Comparison of ENCODE assay signal across 11 cellular contexts in the genomic region with DNA sequence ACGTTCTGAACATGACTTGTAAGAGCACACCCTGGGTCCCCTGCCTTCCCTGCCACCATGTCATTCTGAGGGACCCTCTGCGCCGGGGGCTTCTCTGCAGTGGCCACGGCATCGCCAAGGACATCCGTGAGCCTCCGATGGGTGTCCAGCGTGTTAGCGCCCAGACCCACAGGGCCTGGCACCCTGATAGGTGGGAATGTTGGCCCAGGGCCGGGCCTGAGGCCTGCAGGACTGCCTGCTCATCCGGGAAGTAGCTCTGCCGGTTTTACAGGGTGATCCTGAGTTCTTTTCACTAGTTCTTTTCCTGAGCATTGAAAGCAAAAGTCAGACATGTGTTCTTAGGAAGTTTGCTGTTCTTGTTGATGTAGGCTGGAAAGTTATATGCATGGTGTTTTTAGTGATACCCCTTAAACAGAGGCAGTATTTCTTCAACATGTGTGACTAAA. TPM values are rescaled to one million over a fixed set of nuclear protein-coding genes. Genes with fewer than 3 reads are reported as not detected.
A peak's percentile ranks its signal among the peaks of the same experiment; 100 is the strongest.
DNase-seq lines count a peak whose midpoint lies in the region; ATAC-seq and TF ChIP-seq lines count a peak whose summit lies in the region.
"Had no signal": no experiment of that assay in that cellular context is flagged by ENCODE, and none has a peak within 500 bp of the region (broad histone marks: within the 10 kb centered on the region; RNA-seq: fewer than 3 reads in every experiment).

No MANE protein-coding gene starts in this region.

- H2BK15ac ChIP-seq in mesenchymal stem cell (ENCODE audit: low read depth, poor library complexity, severe bottlenecking) = peak overlapping the region; percentile 75

- H3K4me2 ChIP-seq in mesenchymal stem cell (ENCODE audit: low read length, poor library complexity, severe bottlenecking) = no peak overlapping the region

- peak overlapping the region in 1 of 2 experiments; percentile 59 for H2BK12ac ChIP-seq in mesenchymal stem cell (ENCODE audit: low read length in 2 of 2)

- H3K4ac ChIP-seq in mesenchymal stem cell (ENCODE audit: low read depth in 1 of 2, low read length in 2 of 2) = peak overlapping the region in 1 of 2 experiments; percentile 1

- peak overlapping the region in 1 of 2 experiments; percentile 64 for H3K14ac ChIP-seq in mesenchymal stem cell (ENCODE audit: low read length in 2 of 2)

- no peak overlapping the region for H2AFZ ChIP-seq in mesenchymal stem cell (ENCODE audit: low read depth, low read length)

- H3K4me1 ChIP-seq in heart left ventricle (peaks cover 0 to 17% (median 0%) of the 10 kb centered on the region in 12 donors), mesenchymal stem cell (ENCODE audit: control insufficient read depth, insufficient read depth, low read depth, low read length) (peaks cover 8% of the 10 kb centered on the region)
- H3K4me1 ChIP-seq: gastroesophageal sphincter had no signal

- H4K8ac ChIP-seq in mesenchymal stem cell (ENCODE audit: low read length) = peak overlapping the region; percentile 14

- H3K23ac ChIP-seq in mesenchymal stem cell (ENCODE audit: low read length in 2 of 2) = no peak overlapping the region

- peak overlapping the region; percentile 75 for H2BK5ac ChIP-seq in mesenchymal stem cell (ENCODE audit: low read depth, low read length, poor library complexity, severe bottlenecking)

- peaks cover 16 to 58% of the 10 kb centered on the region in 2 donors for H3K36me3 Mint-ChIP-seq in activated naive CD4-positive, alpha-beta T cell treated with anti-CD3 and anti-CD28 coated beads, Interleukin-2, amount 50 U/mL, for 72 hours

- no peaks in the 10 kb centered on the region for H3K9me3 ChIP-seq in heart left ventricle
- H3K9me3 ChIP-seq in mesenchymal stem cell (ENCODE audit: control insufficient read depth, low read length) = no peaks in the 10 kb centered on the region
- H3K9me3 ChIP-seq: gastroesophageal sphincter, MG63 had no signal

- peaks cover 27% of the 10 kb centered on the region for H3K79me1 ChIP-seq in mesenchymal stem cell (replicated peaks; ENCODE audit: low read length, poor library complexity, severe bottlenecking)

- ATAC-seq in heart left ventricle = peak in 3 of 4 donors; percentile 14 to 22 (median 16)
- ATAC-seq in Right ventricle myocardium inferior = no peak
- no peak for ATAC-seq in activated naive CD4-positive, alpha-beta T cell treated with anti-CD3 and anti-CD28 coated beads, Interleukin-2, amount 50 U/mL, for 72 hours
- no peak for ATAC-seq in HG03280 (IDR thresholded peaks at IDR 0.05; ENCODE audit: unreplicated experiment)
- no peak for ATAC-seq in HG02571 (IDR thresholded peaks at IDR 0.05; ENCODE audit: unreplicated experiment)
- no peak for ATAC-seq in HG03108 (IDR thresholded peaks at IDR 0.05; ENCODE audit: unreplicated experiment)

- H3K4me3 ChIP-seq in heart left ventricle (no peak overlapping the region), mesenchymal stem cell (ENCODE audit: insufficient read depth in 1 of 2, low read depth in 1 of 2, low read length in 2 of 2) (no peak overlapping the region)
- H3K4me3 ChIP-seq: gastroesophageal sphincter, MG63 had no signal

- H3K27ac ChIP-seq in heart left ventricle = peak overlapping the region in 1 of 12 donors; percentile 47
- peak overlapping the region; percentile 81 for H3K27ac ChIP-seq in mesenchymal stem cell (ENCODE audit: low read length, poor library complexity, severe bottlenecking)
- H3K27ac ChIP-seq: gastroesophageal sphincter had no signal

- H3K27ac Mint-ChIP-seq in activated naive CD4-positive, alpha-beta T cell treated with anti-CD3 and anti-CD28 coated beads, Interleukin-2, amount 50 U/mL, for 72 hours = peak overlapping the region; percentile 15 to 21

- peaks cover 0 to 99% (median 91%) of the 10 kb centered on the region in 9 donors for H3K36me3 ChIP-seq in heart left ventricle
- H3K36me3 ChIP-seq in mesenchymal stem cell (ENCODE audit: control insufficient read depth in 1 of 2, insufficient read depth in 2 of 2, low read depth in 1 of 2, low read length in 2 of 2) = peaks cover 60 to 93% of the 10 kb centered on the region in 2 experiments

- no peaks in the 10 kb centered on the region for H3K27me3 ChIP-seq in heart left ventricle
- H3K27me3 ChIP-seq in mesenchymal stem cell (ENCODE audit: control insufficient read depth in 1 of 2, insufficient read depth in 1 of 2, low read length in 2 of 2) = no peaks in the 10 kb centered on the region
- H3K27me3 ChIP-seq: gastroesophageal sphincter, MG63 had no signal

- no peak overlapping the region for H3K9ac ChIP-seq in mesenchymal stem cell (ENCODE audit: low read length)

- TF ChIP-seq CTCF in heart left ventricle (IDR thresholded peaks at IDR 0.05) = no peak

- H2AK5ac ChIP-seq in mesenchymal stem cell (ENCODE audit: low read length, severe bottlenecking) = peak overlapping the region; percentile 36

- no peak for DNase-seq in heart left ventricle
- no peak for DNase-seq in Right ventricle myocardium inferior (ENCODE audit: missing footprints)
- no peak for DNase-seq in activated naive CD4-positive, alpha-beta T cell treated with anti-CD3 and anti-CD28 coated beads, Interleukin-2, amount 50 U/mL, for 72 hours (ENCODE audit: low spot score in 2 of 2)
- DNase-seq in mesenchymal stem cell = no peak
- DNase-seq in NCI-H1694 treated with DMSO at 0.1 percent for 48 hours (lab: John Stamatoyannopoulos, UW) = no peak

- H3K18ac ChIP-seq in mesenchymal stem cell (ENCODE audit: low read depth in 1 of 2, low read length in 2 of 2) = peak overlapping the region; percentile 7 to 34

- H3K9me3 Mint-ChIP-seq in activated naive CD4-positive, alpha-beta T cell treated with anti-CD3 and anti-CD28 coated beads, Interleukin-2, amount 50 U/mL, for 72 hours = no peaks in the 10 kb centered on the region
- H3K9me3 Mint-ChIP-seq: CD14-positive monocyte had no signal

- no peak overlapping the region for H4K91ac ChIP-seq in mesenchymal stem cell (ENCODE audit: low read length)

- 91 to 92% (median 91%) methylated on average over 12 of the region's 12 CpGs for WGBS in heart left ventricle, 4 donors
- WGBS in mesenchymal stem cell = 93% methylated on average over 12 of the region's 12 CpGs

- H2BK120ac ChIP-seq in mesenchymal stem cell (ENCODE audit: low read depth, low read length) = no peak overlapping the region

- TF ChIP-seq POLR2A in heart left ventricle (IDR thresholded peaks at IDR 0.05) = no peak

- intact Hi-C loops in heart left ventricle (cut with DNase I) (no loop called here), Right ventricle myocardium inferior (cut with DNase I) (no loop called here)

RNA-seq across cellular contexts. Expression of gene WDR37, which starts 54.5 kb away (rescaled TPM):
- total RNA-seq in heart left ventricle (10 to 100 TPM; 22.6 to 43.3 (median 30.7) TPM), Right ventricle myocardium inferior (28.9 TPM)
- 10 to 100 TPM in 1 of 2 donors, 1 to 10 TPM in 1; 8.4 to 16.0 TPM for polyA plus RNA-seq in heart left ventricle
- 10 to 100 TPM; 21.2 to 31.5 TPM for total RNA-seq in activated naive CD4-positive, alpha-beta T cell treated with anti-CD3 and anti-CD28 coated beads, Interleukin-2, amount 50 U/mL, for 72 hours
- polyA plus RNA-seq in mesenchymal stem cell (2013, experiment 1 of 2) = 18.0 TPM
- polyA plus RNA-seq in mesenchymal stem cell (2013, experiment 2 of 2) = 17.1 TPM

Comparison
In these comparisons a context has a peak if more than half of its experiments do, and no peak if none do; other contexts are left out.
1. ATAC-seq: peak in heart left ventricle (3 of 4); none in Right ventricle myocardium inferior (single experiment), activated naive CD4-positive, alpha-beta T cell treated with anti-CD3 and anti-CD28 coated beads, Interleukin-2, amount 50 U/mL, for 72 hours (0 of 2), HG03280 (single experiment), HG02571 (single experiment) and HG03108 (single experiment).